Comparison of ENCODE assay signal across 1 cellular context in the genomic region with DNA sequence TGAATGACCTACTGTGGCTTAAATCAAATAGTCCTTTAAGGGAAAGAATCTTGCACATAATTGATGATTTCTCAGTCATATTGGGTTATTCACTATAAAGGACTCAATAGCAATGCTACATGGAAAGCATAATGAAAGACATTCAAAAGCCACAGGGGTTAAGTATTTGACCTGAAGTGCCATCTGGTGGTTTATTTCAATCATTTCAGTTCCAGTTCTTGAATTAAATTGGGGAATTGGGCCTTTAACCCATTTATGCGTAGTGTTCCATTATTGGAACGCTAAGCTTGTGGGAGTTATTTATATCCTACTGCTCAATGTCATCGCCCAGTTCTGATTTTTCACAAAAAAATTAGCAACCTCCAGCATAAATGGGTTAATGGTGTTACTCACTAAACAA.
TF ChIP-seq lines count a peak whose summit lies in the region.

No MANE protein-coding gene starts in this region.

TF ChIP-seq in GM23338, 12 proteins besides CTCF, POLR2A, EP300 and RAD21:
- no peak for TF ChIP-seq CREB1 (CRISPR knock-in tag; IDR thresholded peaks at IDR 0.05; ENCODE audit: low read depth)
- TF ChIP-seq, protein P1, sequence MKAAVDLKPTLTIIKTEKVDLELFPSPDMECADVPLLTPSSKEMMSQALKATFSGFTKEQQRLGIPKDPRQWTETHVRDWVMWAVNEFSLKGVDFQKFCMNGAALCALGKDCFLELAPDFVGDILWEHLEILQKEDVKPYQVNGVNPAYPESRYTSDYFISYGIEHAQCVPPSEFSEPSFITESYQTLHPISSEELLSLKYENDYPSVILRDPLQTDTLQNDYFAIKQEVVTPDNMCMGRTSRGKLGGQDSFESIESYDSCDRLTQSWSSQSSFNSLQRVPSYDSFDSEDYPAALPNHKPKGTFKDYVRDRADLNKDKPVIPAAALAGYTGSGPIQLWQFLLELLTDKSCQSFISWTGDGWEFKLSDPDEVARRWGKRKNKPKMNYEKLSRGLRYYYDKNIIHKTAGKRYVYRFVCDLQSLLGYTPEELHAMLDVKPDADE (IDR thresholded peaks at IDR 0.05) = no peak
- TF ChIP-seq JUNB (IDR thresholded peaks at IDR 0.05; ENCODE audit: unreplicated experiment) = no peak
- no peak for TF ChIP-seq ZNF331 (CRISPR knock-in tag; IDR thresholded peaks at IDR 0.05; ENCODE audit: low read depth)
- TF ChIP-seq, protein P2, sequence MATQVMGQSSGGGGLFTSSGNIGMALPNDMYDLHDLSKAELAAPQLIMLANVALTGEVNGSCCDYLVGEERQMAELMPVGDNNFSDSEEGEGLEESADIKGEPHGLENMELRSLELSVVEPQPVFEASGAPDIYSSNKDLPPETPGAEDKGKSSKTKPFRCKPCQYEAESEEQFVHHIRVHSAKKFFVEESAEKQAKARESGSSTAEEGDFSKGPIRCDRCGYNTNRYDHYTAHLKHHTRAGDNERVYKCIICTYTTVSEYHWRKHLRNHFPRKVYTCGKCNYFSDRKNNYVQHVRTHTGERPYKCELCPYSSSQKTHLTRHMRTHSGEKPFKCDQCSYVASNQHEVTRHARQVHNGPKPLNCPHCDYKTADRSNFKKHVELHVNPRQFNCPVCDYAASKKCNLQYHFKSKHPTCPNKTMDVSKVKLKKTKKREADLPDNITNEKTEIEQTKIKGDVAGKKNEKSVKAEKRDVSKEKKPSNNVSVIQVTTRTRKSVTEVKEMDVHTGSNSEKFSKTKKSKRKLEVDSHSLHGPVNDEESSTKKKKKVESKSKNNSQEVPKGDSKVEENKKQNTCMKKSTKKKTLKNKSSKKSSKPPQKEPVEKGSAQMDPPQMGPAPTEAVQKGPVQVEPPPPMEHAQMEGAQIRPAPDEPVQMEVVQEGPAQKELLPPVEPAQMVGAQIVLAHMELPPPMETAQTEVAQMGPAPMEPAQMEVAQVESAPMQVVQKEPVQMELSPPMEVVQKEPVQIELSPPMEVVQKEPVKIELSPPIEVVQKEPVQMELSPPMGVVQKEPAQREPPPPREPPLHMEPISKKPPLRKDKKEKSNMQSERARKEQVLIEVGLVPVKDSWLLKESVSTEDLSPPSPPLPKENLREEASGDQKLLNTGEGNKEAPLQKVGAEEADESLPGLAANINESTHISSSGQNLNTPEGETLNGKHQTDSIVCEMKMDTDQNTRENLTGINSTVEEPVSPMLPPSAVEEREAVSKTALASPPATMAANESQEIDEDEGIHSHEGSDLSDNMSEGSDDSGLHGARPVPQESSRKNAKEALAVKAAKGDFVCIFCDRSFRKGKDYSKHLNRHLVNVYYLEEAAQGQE (IDR thresholded peaks at IDR 0.05; ENCODE audit: unreplicated experiment) = no peak
- TF ChIP-seq, protein P3, sequence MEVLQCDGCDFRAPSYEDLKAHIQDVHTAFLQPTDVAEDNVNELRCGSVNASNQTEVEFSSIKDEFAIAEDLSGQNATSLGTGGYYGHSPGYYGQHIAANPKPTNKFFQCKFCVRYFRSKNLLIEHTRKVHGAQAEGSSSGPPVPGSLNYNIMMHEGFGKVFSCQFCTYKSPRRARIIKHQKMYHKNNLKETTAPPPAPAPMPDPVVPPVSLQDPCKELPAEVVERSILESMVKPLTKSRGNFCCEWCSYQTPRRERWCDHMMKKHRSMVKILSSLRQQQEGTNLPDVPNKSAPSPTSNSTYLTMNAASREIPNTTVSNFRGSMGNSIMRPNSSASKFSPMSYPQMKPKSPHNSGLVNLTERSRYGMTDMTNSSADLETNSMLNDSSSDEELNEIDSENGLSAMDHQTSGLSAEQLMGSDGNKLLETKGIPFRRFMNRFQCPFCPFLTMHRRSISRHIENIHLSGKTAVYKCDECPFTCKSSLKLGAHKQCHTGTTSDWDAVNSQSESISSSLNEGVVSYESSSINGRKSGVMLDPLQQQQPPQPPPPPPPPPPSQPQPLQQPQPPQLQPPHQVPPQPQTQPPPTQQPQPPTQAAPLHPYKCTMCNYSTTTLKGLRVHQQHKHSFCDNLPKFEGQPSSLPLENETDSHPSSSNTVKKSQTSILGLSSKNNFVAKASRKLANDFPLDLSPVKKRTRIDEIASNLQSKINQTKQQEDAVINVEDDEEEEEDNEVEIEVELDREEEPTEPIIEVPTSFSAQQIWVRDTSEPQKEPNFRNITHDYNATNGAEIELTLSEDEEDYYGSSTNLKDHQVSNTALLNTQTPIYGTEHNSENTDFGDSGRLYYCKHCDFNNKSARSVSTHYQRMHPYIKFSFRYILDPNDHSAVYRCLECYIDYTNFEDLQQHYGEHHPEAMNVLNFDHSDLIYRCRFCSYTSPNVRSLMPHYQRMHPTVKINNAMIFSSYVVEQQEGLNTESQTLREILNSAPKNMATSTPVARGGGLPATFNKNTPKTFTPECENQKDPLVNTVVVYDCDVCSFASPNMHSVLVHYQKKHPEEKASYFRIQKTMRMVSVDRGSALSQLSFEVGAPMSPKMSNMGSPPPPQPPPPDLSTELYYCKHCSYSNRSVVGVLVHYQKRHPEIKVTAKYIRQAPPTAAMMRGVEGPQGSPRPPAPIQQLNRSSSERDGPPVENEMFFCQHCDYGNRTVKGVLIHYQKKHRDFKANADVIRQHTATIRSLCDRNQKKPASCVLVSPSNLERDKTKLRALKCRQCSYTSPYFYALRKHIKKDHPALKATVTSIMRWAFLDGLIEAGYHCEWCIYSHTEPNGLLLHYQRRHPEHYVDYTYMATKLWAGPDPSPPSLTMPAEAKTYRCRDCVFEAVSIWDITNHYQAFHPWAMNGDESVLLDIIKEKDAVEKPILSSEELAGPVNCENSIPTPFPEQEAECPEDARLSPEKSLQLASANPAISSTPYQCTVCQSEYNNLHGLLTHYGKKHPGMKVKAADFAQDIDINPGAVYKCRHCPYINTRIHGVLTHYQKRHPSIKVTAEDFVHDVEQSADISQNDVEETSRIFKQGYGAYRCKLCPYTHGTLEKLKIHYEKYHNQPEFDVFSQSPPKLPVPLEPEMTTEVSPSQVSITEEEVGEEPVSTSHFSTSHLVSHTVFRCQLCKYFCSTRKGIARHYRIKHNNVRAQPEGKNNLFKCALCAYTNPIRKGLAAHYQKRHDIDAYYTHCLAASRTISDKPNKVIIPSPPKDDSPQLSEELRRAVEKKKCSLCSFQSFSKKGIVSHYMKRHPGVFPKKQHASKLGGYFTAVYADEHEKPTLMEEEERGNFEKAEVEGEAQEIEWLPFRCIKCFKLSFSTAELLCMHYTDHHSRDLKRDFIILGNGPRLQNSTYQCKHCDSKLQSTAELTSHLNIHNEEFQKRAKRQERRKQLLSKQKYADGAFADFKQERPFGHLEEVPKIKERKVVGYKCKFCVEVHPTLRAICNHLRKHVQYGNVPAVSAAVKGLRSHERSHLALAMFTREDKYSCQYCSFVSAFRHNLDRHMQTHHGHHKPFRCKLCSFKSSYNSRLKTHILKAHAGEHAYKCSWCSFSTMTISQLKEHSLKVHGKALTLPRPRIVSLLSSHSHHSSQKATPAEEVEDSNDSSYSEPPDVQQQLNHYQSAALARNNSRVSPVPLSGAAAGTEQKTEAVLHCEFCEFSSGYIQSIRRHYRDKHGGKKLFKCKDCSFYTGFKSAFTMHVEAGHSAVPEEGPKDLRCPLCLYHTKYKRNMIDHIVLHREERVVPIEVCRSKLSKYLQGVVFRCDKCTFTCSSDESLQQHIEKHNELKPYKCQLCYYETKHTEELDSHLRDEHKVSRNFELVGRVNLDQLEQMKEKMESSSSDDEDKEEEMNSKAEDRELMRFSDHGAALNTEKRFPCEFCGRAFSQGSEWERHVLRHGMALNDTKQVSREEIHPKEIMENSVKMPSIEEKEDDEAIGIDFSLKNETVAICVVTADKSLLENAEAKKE (CRISPR knock-in tag; IDR thresholded peaks at IDR 0.05) = no peak
- no peak for TF ChIP-seq NANOG (IDR thresholded peaks at IDR 0.05; ENCODE audit: borderline replicate concordance)
- no peak for TF ChIP-seq STAT1 (IDR thresholded peaks at IDR 0.05; ENCODE audit: unreplicated experiment)
- no peak for TF ChIP-seq EZH2phosphoT487 (IDR thresholded peaks at IDR 0.05; ENCODE audit: unreplicated experiment)
- TF ChIP-seq EZH2 (IDR thresholded peaks at IDR 0.05; ENCODE audit: low read depth, unreplicated experiment) = no peak
- TF ChIP-seq POLR2AphosphoS5 (IDR thresholded peaks at IDR 0.05; ENCODE audit: low read depth) = no peak
- TF ChIP-seq ZNF114 (CRISPR knock-in tag; IDR thresholded peaks at IDR 0.05) = no peak
